13 cellular contexts compared by ENCODE assay signal in genomic region chr3:175477651-175478224, GRCh38.
DNase-seq lines count a peak whose midpoint lies in the region; ATAC-seq and TF ChIP-seq lines count a peak whose summit lies in the region.
"Had no signal": no experiment of that assay in that cellular context is flagged by ENCODE, and none has a peak within 500 bp of the region (broad histone marks: within the 10 kb centered on the region; RNA-seq: fewer than 3 reads in every experiment).

No MANE protein-coding gene starts in this region.

- TF ChIP-seq POLR2A in erythroblast (IDR thresholded peaks at IDR 0.05; ENCODE audit: low read length) = no peak

- H3K4me1 ChIP-seq in foreskin keratinocyte = no peaks in the 10 kb centered on the region

- H3K4me3 ChIP-seq in MG63 = no peak overlapping the region

- H3K36me3 ChIP-seq in MG63 = no peaks in the 10 kb centered on the region

- H3K9me3 ChIP-seq in MG63 = no peaks in the 10 kb centered on the region

- no peak for TF ChIP-seq CTCF in foreskin keratinocyte (conservative IDR thresholded peaks at IDR 0.05)

- peak; percentile 58 for DNase-seq in inferior parietal cortex (ENCODE audit: extremely low spot score)
- DNase-seq in MG63 = no peak
- DNase-seq in erythroblast (lab: John Stamatoyannopoulos, UW) = no peak
- no peak for DNase-seq in HuH-7.5 (ENCODE audit: low spot score)
- DNase-seq in foreskin keratinocyte = no peak
- DNase-seq: activated CD4-positive, CD25-positive, alpha-beta regulatory T cell treated with anti-CD3 and anti-CD28 coated beads, Interleukin-2, amount 50 U/mL, for 72 hours; activated gamma-delta T cell; C1 segment of cervical spinal cord; stimulated activated CD4-positive, alpha-beta T cell treated with anti-CD3 and anti-CD28 coated beads, Interleukin-15, amount 100 ng/mL, for 24 hours had no signal

- ATAC-seq in GM18511 (IDR thresholded peaks at IDR 0.05; ENCODE audit: unreplicated experiment) (peak; percentile 90), GM21619 (IDR thresholded peaks at IDR 0.05; ENCODE audit: unreplicated experiment) (peak; percentile 75), HG03139 (IDR thresholded peaks at IDR 0.05; ENCODE audit: unreplicated experiment) (peak; percentile 77), foreskin keratinocyte (no peak)
- ATAC-seq: stimulated activated memory B cell treated with anti-CD40 and anti-IgM and Interleukin-4, amounts not matched to agents 10 μg/mL and 1 μg/mL and 100 μg/mL, for 72 hours had no signal

- H3K27me3 ChIP-seq in MG63 (no peaks in the 10 kb centered on the region), foreskin keratinocyte (no peaks in the 10 kb centered on the region)

- H3K27ac ChIP-seq in foreskin keratinocyte = no peak overlapping the region
